Comparison of ENCODE assay signal across 16 cellular contexts in the genomic region with DNA sequence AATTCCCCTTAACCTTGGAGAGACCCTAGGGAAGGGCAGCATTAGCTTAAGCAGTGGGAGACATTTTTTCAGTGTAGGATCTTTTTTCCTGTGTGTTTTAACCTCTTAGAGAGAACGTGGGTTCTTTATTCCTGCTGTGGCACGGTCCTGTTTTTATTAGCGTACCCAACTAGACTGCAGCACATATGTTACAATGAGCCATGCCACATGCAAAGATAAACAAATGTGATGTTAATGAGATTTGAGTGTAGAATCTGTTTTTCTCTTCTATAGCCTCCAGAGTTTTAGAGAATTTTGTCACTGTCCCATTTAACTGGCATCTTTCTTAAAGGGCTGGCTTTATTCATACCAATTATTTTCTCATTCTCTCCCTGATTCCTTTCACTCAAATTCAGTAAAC.
A peak's percentile ranks its signal among the peaks of the same experiment; 100 is the strongest.
DNase-seq lines count a peak whose midpoint lies in the region; ATAC-seq and TF ChIP-seq lines count a peak whose summit lies in the region.
"Had no signal": no experiment of that assay in that cellular context is flagged by ENCODE, and none has a peak within 500 bp of the region (broad histone marks: within the 10 kb centered on the region; RNA-seq: fewer than 3 reads in every experiment).

No MANE protein-coding gene starts in this region.

- peak overlapping the region in 1 of 2 experiments; percentile 90; a peak in 2 of 4 replicates for H3K27ac ChIP-seq in SK-N-SH (ENCODE audit: low read depth in 2 of 2, low read length in 1 of 2)
- H3K27ac ChIP-seq in uterus = no peak overlapping the region
- H3K27ac ChIP-seq in OCI-LY7 (ENCODE audit: low read depth, low read length, poor library complexity, severe bottlenecking) = no peak overlapping the region
- H3K27ac ChIP-seq: BLaER1 treated with 17β-estradiol and CSF1 and Interleukin-3, amounts not matched to agents 10 nM and 100 nM had no signal

- H3K36me3 Mint-ChIP-seq in glutamatergic neuron (ENCODE audit: unreplicated experiment) = no peaks in the 10 kb centered on the region

- no peak overlapping the region for H3K4me3 ChIP-seq in SK-N-SH (ENCODE audit: low read depth in 2 of 2, low read length in 1 of 2)
- no peak overlapping the region for H3K4me3 ChIP-seq in uterus
- H3K4me3 ChIP-seq in OCI-LY7 (ENCODE audit: low read depth, low read length, poor library complexity, severe bottlenecking) = no peak overlapping the region
- H3K4me3 ChIP-seq: BLaER1 treated with 17β-estradiol and CSF1 and Interleukin-3, amounts not matched to agents 10 nM and 100 nM; GM12878 had no signal

- no peaks in the 10 kb centered on the region for H3K27me3 ChIP-seq in SK-N-SH (ENCODE audit: insufficient read depth)
- H3K27me3 ChIP-seq in uterus = no peaks in the 10 kb centered on the region
- H3K27me3 ChIP-seq: BLaER1 treated with 17β-estradiol and CSF1 and Interleukin-3, amounts not matched to agents 10 nM and 100 nM had no signal

- TF ChIP-seq EP300 in SK-N-SH (IDR thresholded peaks at IDR 0.05; ENCODE audit: borderline replicate concordance in 1 of 2, low read depth in 1 of 2, low read length in 1 of 2) = peak in 1 of 2 experiments; percentile 83; a peak in 2 of 4 replicates

- no peak overlapping the region for H3K9ac ChIP-seq in SK-N-SH
- H3K9ac ChIP-seq: BLaER1 treated with 17β-estradiol and CSF1 and Interleukin-3, amounts not matched to agents 10 nM and 100 nM had no signal

- H3K4me1 ChIP-seq in SK-N-SH (ENCODE audit: control insufficient read depth in 1 of 2, insufficient read depth in 2 of 2, low read depth in 1 of 2, low read length in 1 of 2) (peaks cover 0 to 14% of the 10 kb centered on the region in 2 experiments; a peak in 2 of 4 replicates), uterus (no peaks in the 10 kb centered on the region), OCI-LY7 (ENCODE audit: insufficient read depth, low read length, poor library complexity, severe bottlenecking) (no peaks in the 10 kb centered on the region)
- H3K4me1 ChIP-seq: BLaER1 treated with 17β-estradiol and CSF1 and Interleukin-3, amounts not matched to agents 10 nM and 100 nM had no signal

- peak; percentile 7 for DNase-seq in NCI-H1694 treated with DMSO at 0.1 percent for 48 hours (lab: John Stamatoyannopoulos, UW)
- DNase-seq in NCI-H1694 (lab: John Stamatoyannopoulos, UW) = no peak
- DNase-seq in SK-N-SH = peak; percentile 29
- no peak for DNase-seq in glutamatergic neuron
- no peak for DNase-seq in uterus
- DNase-seq in OCI-LY7 (ENCODE audit: low spot score) = no peak
- DNase-seq: ACHN; Calu3; CD4-positive, alpha-beta T cell; DMS 273 treated with DMSO at 0.1 percent for 48 hours; IMR-90 had no signal

- ATAC-seq in HG03097 (IDR thresholded peaks at IDR 0.05; ENCODE audit: low FRiP score, unreplicated experiment) (no peak), HG02763 (IDR thresholded peaks at IDR 0.05; ENCODE audit: unreplicated experiment) (no peak)
- ATAC-seq: GM12878, HCT116 had no signal

- H3K4me2 ChIP-seq in SK-N-SH (no peak overlapping the region), OCI-LY7 (ENCODE audit: low read length) (no peak overlapping the region)
- H3K4me2 ChIP-seq: BLaER1 treated with 17β-estradiol and CSF1 and Interleukin-3, amounts not matched to agents 10 nM and 100 nM had no signal

- TF ChIP-seq CTCF in SK-N-SH (IDR thresholded peaks at IDR 0.05) (no peak), glutamatergic neuron (IDR thresholded peaks at IDR 0.05; ENCODE audit: partially characterized antibody, unreplicated experiment) (no peak), uterus (IDR thresholded peaks at IDR 0.05) (no peak), OCI-LY7 (conservative IDR thresholded peaks at IDR 0.05; ENCODE audit: low read length) (no peak)

- H3K79me2 ChIP-seq in SK-N-SH (ENCODE audit: insufficient read depth) = no peaks in the 10 kb centered on the region
- no peaks in the 10 kb centered on the region for H3K79me2 ChIP-seq in OCI-LY7 (ENCODE audit: insufficient read depth, low read depth, low read length)

- no peaks in the 10 kb centered on the region for H3K9me3 Mint-ChIP-seq in glutamatergic neuron (ENCODE audit: unreplicated experiment)
- H3K9me3 Mint-ChIP-seq: CD4-positive, alpha-beta T cell had no signal

- TF ChIP-seq RAD21 in SK-N-SH (IDR thresholded peaks at IDR 0.05; ENCODE audit: low read length) = peak; percentile 15; the same call in 1 of the 2 replicates

- CTCF ChIA-PET in SK-N-SH (lab: Yijun Ruan, JAX) (no interaction called here), OCI-LY7 (lab: Charles Lee; ENCODE audit: unreplicated experiment) (no interaction called here)

- POLR2A ChIA-PET in SK-N-SH (lab: Yijun Ruan, JAX) (no interaction called here), OCI-LY7 (lab: Charles Lee) (no interaction called here)

- no peaks in the 10 kb centered on the region for H3K27me3 Mint-ChIP-seq in glutamatergic neuron (ENCODE audit: unreplicated experiment)

- no peak for TF ChIP-seq POLR2A in uterus (IDR thresholded peaks at IDR 0.05)

- no peaks in the 10 kb centered on the region for H3F3A ChIP-seq in SK-N-SH (replicated peaks; ENCODE audit: insufficient read depth)

- no peak overlapping the region for H3K4me3 Mint-ChIP-seq in glutamatergic neuron (ENCODE audit: unreplicated experiment)
- H3K4me3 Mint-ChIP-seq: CD4-positive, alpha-beta T cell had no signal

- H3K27ac Mint-ChIP-seq in glutamatergic neuron (ENCODE audit: unreplicated experiment) = peak overlapping the region; percentile 17
- H3K27ac Mint-ChIP-seq: CD4-positive, alpha-beta T cell had no signal

- no TSS peak for BruUV-seq in OCI-LY7 (replicated peaks; lab: Mats Ljungman, UMichigan)

- no peaks in the 10 kb centered on the region for H3K36me3 ChIP-seq in SK-N-SH (replicated peaks in 1 of 2; ENCODE audit: control insufficient read depth in 1 of 2, insufficient read depth in 2 of 2, low read length in 1 of 2)
- H3K36me3 ChIP-seq in uterus = no peaks in the 10 kb centered on the region
- no peaks in the 10 kb centered on the region for H3K36me3 ChIP-seq in OCI-LY7 (ENCODE audit: insufficient read depth, low read length)
- H3K36me3 ChIP-seq: BLaER1 treated with 17β-estradiol and CSF1 and Interleukin-3, amounts not matched to agents 10 nM and 100 nM had no signal

- H3K9me2 ChIP-seq in SK-N-SH = no peaks in the 10 kb centered on the region
- H3K9me2 ChIP-seq in OCI-LY7 (ENCODE audit: insufficient read depth, low read length) = no peaks in the 10 kb centered on the region

- H3K4me1 Mint-ChIP-seq in glutamatergic neuron (ENCODE audit: low read depth, unreplicated experiment) = peaks cover 8% of the 10 kb centered on the region

- H4K20me1 ChIP-seq in SK-N-SH (ENCODE audit: insufficient read depth) = no peaks in the 10 kb centered on the region
- H4K20me1 ChIP-seq in OCI-LY7 (ENCODE audit: insufficient read depth, low read length) = no peaks in the 10 kb centered on the region
- H4K20me1 ChIP-seq: BLaER1 treated with 17β-estradiol and CSF1 and Interleukin-3, amounts not matched to agents 10 nM and 100 nM had no signal

- H2AFZ ChIP-seq in SK-N-SH (ENCODE audit: low read depth) (no peak overlapping the region), OCI-LY7 (ENCODE audit: low read length) (no peak overlapping the region)

- H3K9me3 ChIP-seq in SK-N-SH = peaks cover 3% of the 10 kb centered on the region; the same call in 1 of the 2 replicates
- H3K9me3 ChIP-seq in uterus = no peaks in the 10 kb centered on the region
- H3K9me3 ChIP-seq in OCI-LY7 (ENCODE audit: low read length) = no peaks in the 10 kb centered on the region
- H3K9me3 ChIP-seq: BLaER1 treated with 17β-estradiol and CSF1 and Interleukin-3, amounts not matched to agents 10 nM and 100 nM had no signal

- 15% methylated on average over 3 of the region's 3 CpGs for WGBS in SK-N-SH (ENCODE audit: low lambda C conversion rate)

- intact Hi-C loops in uterus (cut with DNase I; ENCODE audit: low total_unique reads) (no loop called here), OCI-LY7 (cut with micrococcal nuclease; ENCODE audit: unreplicated experiment) (no loop called here)

TF ChIP-seq in SK-N-SH, 30 proteins besides CTCF, POLR2A, EP300 and RAD21:
- TF ChIP-seq RCOR1 (IDR thresholded peaks at IDR 0.05; ENCODE audit: low read length) (peak; percentile 89), MXI1 (IDR thresholded peaks at IDR 0.05; ENCODE audit: low read depth, low read length) (0 out of 2 replicates have a peak, but pooled peaks have one; percentile 48), GATA2 (CRISPR knock-in tag; IDR thresholded peaks at IDR 0.05) (peak; percentile 70), FOXJ3 (CRISPR knock-in tag; IDR thresholded peaks at IDR 0.05) (peak; percentile 73), MEF2A (IDR thresholded peaks at IDR 0.05; ENCODE audit: borderline replicate concordance, low read depth) (no peak), NFIC (IDR thresholded peaks at IDR 0.05; ENCODE audit: borderline replicate concordance) (no peak)

Comparison
In these comparisons a context has a peak if more than half of its experiments do, and no peak if none do; other contexts are left out.
1. DNase-seq: peak in NCI-H1694 treated with DMSO at 0.1 percent for 48 hours (single experiment) and SK-N-SH (single experiment); none in NCI-H1694 (single experiment), glutamatergic neuron (single experiment), uterus (0 of 2) and OCI-LY7 (single experiment).